In genomic region chr6:117590447-117590846, GRCh38 we compare ENCODE assay signal across 31 cellular contexts.
"Had no signal": no experiment of that assay in that cellular context is flagged by ENCODE, and none has a peak within 500 bp of the region (broad histone marks: within the 10 kb centered on the region; RNA-seq: fewer than 3 reads in every experiment).

No MANE protein-coding gene starts in this region.

- H3K9me3 ChIP-seq: ovary, psoas muscle, right lobe of liver, sigmoid colon, spleen, suprapubic skin, testis, tibial artery, transverse colon, upper lobe of right lung, uterus had no signal

- H3K4me1 ChIP-seq: neural progenitor cell, parathyroid adenoma, psoas muscle, sigmoid colon, suprapubic skin, testis, tibial artery, upper lobe of right lung, uterus had no signal

- H2AFZ ChIP-seq: neural progenitor cell, parathyroid adenoma had no signal

- H3K4me1 Mint-ChIP-seq: nephron, neural progenitor cell had no signal

- H3K27me3 ChIP-seq: neural progenitor cell, ovary, right lobe of liver, sigmoid colon, spleen, suprapubic skin, testis, tibial artery, transverse colon, upper lobe of right lung, uterus had no signal

- H3K36me3 ChIP-seq: ovary, uterus had no signal

- H3K9me3 Mint-ChIP-seq: natural killer cell; stimulated activated memory B cell treated with anti-CD40 and anti-IgM and Interleukin-4, amounts not matched to agents 10 μg/mL and 1 μg/mL and 100 μg/mL, for 72 hours; stimulated activated naive CD8-positive, alpha-beta T cell treated with anti-CD3 and anti-CD28 coated beads, Interleukin-15, amount 100 ng/mL, for 72 hours; type B pancreatic cell had no signal

- H3K4me2 ChIP-seq: neural progenitor cell had no signal

- H3K27ac ChIP-seq: neural progenitor cell, ovary, parathyroid adenoma, psoas muscle, right lobe of liver, sigmoid colon, spleen, suprapubic skin, testis, tibial artery, upper lobe of right lung, uterus had no signal

- H3K4me3 ChIP-seq: neural progenitor cell, ovary, psoas muscle, right lobe of liver, sigmoid colon, spleen, suprapubic skin, testis, tibial artery, transverse colon, upper lobe of right lung, uterus had no signal

- ATAC-seq: natural killer cell; psoas muscle; right cardiac atrium; right lobe of liver; stimulated activated memory B cell treated with anti-CD40 and anti-IgM and Interleukin-4, amounts not matched to agents 10 μg/mL and 1 μg/mL and 100 μg/mL, for 72 hours; stimulated activated naive CD8-positive, alpha-beta T cell treated with anti-CD3 and anti-CD28 coated beads, Interleukin-15, amount 100 ng/mL, for 72 hours; stimulated activated naive CD8-positive, alpha-beta T cell treated with anti-CD3 and anti-CD28 coated beads, Interleukin-15, Interleukin-2, amounts not matched to agents 100 U/mL and 50 U/mL, for 24 hours; upper lobe of right lung had no signal

- FAIRE-seq: small intestine had no signal

- H3K36me3 Mint-ChIP-seq: natural killer cell had no signal

- DNase-seq: natural killer cell; occipital lobe; ovary; posterior cingulate gyrus; psoas muscle; right cardiac atrium; right lobe of liver; sigmoid colon; small intestine; spleen; stimulated activated CD4-positive, alpha-beta T cell treated with anti-CD3 and anti-CD28 coated beads, Interleukin-12 subunit alpha, Interleukin-12 subunit beta, amount 100 ng/mL, for 4 hours; stimulated activated CD4-positive, alpha-beta T cell treated with anti-CD3 and anti-CD28 coated beads, Interleukin-1b, Interleukin-23, amount 100 ng/mL, for 48 hours; stimulated activated CD4-positive, alpha-beta T cell treated with anti-CD3 and anti-CD28 coated beads, Interleukin-4, amount 100 ng/mL, for 1 hour; stimulated activated CD4-positive, alpha-beta T cell treated with anti-CD3 and anti-CD28 coated beads, Interleukin-4, amount 100 ng/mL, for 4 hours; stimulated activated CD8-positive, alpha-beta memory T cell treated with anti-CD3 and anti-CD28 coated beads, Interleukin-4, amount 100 ng/mL, for 48 hours; stimulated activated naive CD4-positive, alpha-beta T cell; stimulated activated naive CD8-positive, alpha-beta T cell treated with anti-CD3 and anti-CD28 coated beads, Interleukin-15, amount 100 ng/mL, for 72 hours; stimulated activated naive CD8-positive, alpha-beta T cell treated with anti-CD3 and anti-CD28 coated beads, Interleukin-15, Interleukin-2, amounts not matched to agents 100 U/mL and 50 U/mL, for 24 hours; substantia nigra; testis; tibial artery; transverse colon; upper lobe of right lung; uterus had no signal

- H3K9ac ChIP-seq: neural progenitor cell, parathyroid adenoma had no signal

- H3K4me3 Mint-ChIP-seq: natural killer cell; nephron; neural progenitor cell; stimulated activated memory B cell treated with anti-CD40 and anti-IgM and Interleukin-4, amounts not matched to agents 10 μg/mL and 1 μg/mL and 100 μg/mL, for 72 hours; stimulated activated naive CD8-positive, alpha-beta T cell treated with anti-CD3 and anti-CD28 coated beads, Interleukin-15, amount 100 ng/mL, for 72 hours; type B pancreatic cell had no signal

- H3K27me3 Mint-ChIP-seq: progenitor cell of endocrine pancreas; stimulated activated memory B cell treated with anti-CD40 and anti-IgM and Interleukin-4, amounts not matched to agents 10 μg/mL and 1 μg/mL and 100 μg/mL, for 72 hours; stimulated activated naive CD8-positive, alpha-beta T cell treated with anti-CD3 and anti-CD28 coated beads, Interleukin-15, amount 100 ng/mL, for 72 hours; type B pancreatic cell had no signal

- H3K27ac Mint-ChIP-seq: nephron; neural progenitor cell; stimulated activated memory B cell treated with anti-CD40 and anti-IgM and Interleukin-4, amounts not matched to agents 10 μg/mL and 1 μg/mL and 100 μg/mL, for 72 hours; type B pancreatic cell had no signal
